In the genomic region with DNA sequence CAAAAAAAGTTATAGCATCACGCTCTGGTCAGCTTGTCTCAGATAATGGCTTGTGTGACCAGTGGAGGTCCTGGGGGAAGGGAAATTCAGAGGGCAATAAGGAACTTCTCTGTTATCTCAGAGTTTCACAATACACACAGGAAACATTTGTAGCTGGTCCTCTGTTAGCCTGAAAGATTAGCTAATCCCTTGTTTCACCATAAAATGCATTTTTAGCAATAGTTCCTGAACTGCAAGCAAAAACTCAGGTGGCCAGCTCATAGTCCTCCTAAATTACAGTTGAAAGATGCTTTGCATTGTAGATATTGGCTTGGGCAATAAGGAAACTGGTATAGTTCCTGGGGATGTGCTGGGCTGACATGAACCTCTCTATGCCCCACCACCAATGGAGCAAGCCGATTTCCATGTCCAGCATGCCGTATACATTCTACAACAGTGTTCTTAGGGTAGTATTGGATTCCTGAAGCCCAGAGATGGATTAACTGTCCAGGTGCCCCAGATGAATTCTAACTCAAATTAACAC, we compare ENCODE assay signal across 1 cellular context.
TF ChIP-seq lines count a peak whose summit lies in the region.

No MANE protein-coding gene starts in this region.

TF ChIP-seq in GM23338, 12 proteins besides CTCF, POLR2A, EP300 and RAD21 (continued from another document):
- no peak for TF ChIP-seq JUNB (IDR thresholded peaks at IDR 0.05; ENCODE audit: unreplicated experiment)
- no peak for TF ChIP-seq EZH2phosphoT487 (IDR thresholded peaks at IDR 0.05; ENCODE audit: unreplicated experiment)
- no peak for TF ChIP-seq STAT1 (IDR thresholded peaks at IDR 0.05; ENCODE audit: unreplicated experiment)
TF ChIP-seq in GM23338: peak in this region for 0.
